8 cellular contexts compared by ENCODE assay signal in genomic region chr9:4661165-4662095, GRCh38. TPM values are rescaled to one million over a fixed set of nuclear protein-coding genes. Genes with fewer than 3 reads are reported as not detected.
A peak's percentile ranks its signal among the peaks of the same experiment; 100 is the strongest.
DNase-seq lines count a peak whose midpoint lies in the region; ATAC-seq, FAIRE-seq and TF ChIP-seq lines count a peak whose summit lies in the region.

No MANE protein-coding gene starts in this region.

- TF ChIP-seq CTCF in RWPE2 (IDR thresholded peaks at IDR 0.05; ENCODE audit: poor library complexity, severe bottlenecking) (no peak), endothelial cell of umbilical vein (IDR thresholded peaks at IDR 0.05; ENCODE audit: extremely low read depth in 1 of 2, insufficient read depth in 1 of 2, low read depth in 1 of 2, low read length in 2 of 2) (no peak), pancreas (IDR thresholded peaks at IDR 0.05) (no peak)

- H3K27ac ChIP-seq in RWPE2 (ENCODE audit: poor library complexity, severe bottlenecking), result peak overlapping the region; percentile 19
- peak overlapping the region; percentile 10 for H3K27ac ChIP-seq in endothelial cell of umbilical vein (ENCODE audit: insufficient read depth, low read depth, low read length)
- H3K27ac ChIP-seq in pancreas, result peak overlapping the region; percentile 94 to 97 (median 96)

- H3K4me2 ChIP-seq in endothelial cell of umbilical vein (ENCODE audit: insufficient read depth, low read length), result peak overlapping the region; percentile 82

- no peak for DNase-seq in activated T-cell treated with anti-CD3 and anti-CD28 coated beads, Interleukin-2, amount 50 U/mL, for 72 hours
- no peak for DNase-seq in activated T-cell treated with anti-CD3 and anti-CD28 coated beads, Interleukin-2, amount 50 U/mL, for 48 hours
- DNase-seq in RWPE2 (ENCODE audit: low spot score) (no peak), endothelial cell of umbilical vein (ENCODE audit: low read depth, low spot score) (peak; percentile 2), pancreas (no peak), NCI-H187 treated with DMSO at 0.1 percent for 48 hours (lab: John Stamatoyannopoulos, UW) (no peak), NCI-H2196 treated with DMSO at 0.1 percent for 48 hours (lab: John Stamatoyannopoulos, UW; ENCODE audit: unreplicated experiment) (no peak)

- H3K9ac ChIP-seq in endothelial cell of umbilical vein (replicated peaks; ENCODE audit: extremely low read depth, insufficient read depth, low read length), result peak overlapping the region; percentile 64

- CTCF ChIA-PET in endothelial cell of umbilical vein (lab: Charles Lee), result no interaction called here

- peak overlapping the region; percentile 87 to 90 for H3K4me3 Mint-ChIP-seq in activated T-cell treated with anti-CD3 and anti-CD28 coated beads, Interleukin-2, amount 50 U/mL, for 72 hours

- TF ChIP-seq POLR2A in endothelial cell of umbilical vein (IDR thresholded peaks at IDR 0.05; ENCODE audit: low read depth, low read length), result no peak

- dilution Hi-C loops in endothelial cell of umbilical vein (cut with MboI; ENCODE audit: extremely low pct_ligation_motif_present, low sequenced_read_pairs), result no loop called here

- no peaks in the 10 kb centered on the region for H4K20me1 ChIP-seq in endothelial cell of umbilical vein (replicated peaks; ENCODE audit: control insufficient read depth, extremely low read depth, insufficient read depth, low read length)

- no peaks in the 10 kb centered on the region for H3K79me2 ChIP-seq in endothelial cell of umbilical vein (ENCODE audit: control insufficient read depth, insufficient read depth, low read length)

- peaks cover 38% of the 10 kb centered on the region for H3K4me1 ChIP-seq in RWPE2 (ENCODE audit: insufficient read depth, poor library complexity, severe bottlenecking)
- peaks cover 31% of the 10 kb centered on the region for H3K4me1 ChIP-seq in endothelial cell of umbilical vein (ENCODE audit: control insufficient read depth, extremely low read depth, insufficient read depth, low read length)
- H3K4me1 ChIP-seq in pancreas, result peaks cover 7 to 43% (median 21%) of the 10 kb centered on the region in 3 donors

- intact Hi-C loops in endothelial cell of umbilical vein (cut with micrococcal nuclease) (loop anchor here (1.0 to 2.0 kb wide), 5 partner anchors 18 to 327 kb away; partner anchors contain the start of gene CDC37L1), pancreas (cut with DNase I) (no loop called here)

- no peak for FAIRE-seq in endothelial cell of umbilical vein (lab: Jason Lieb, UNC)
- FAIRE-seq in pancreas (lab: Jason Lieb, UNC), result no peak

- no peaks in the 10 kb centered on the region for H3K9me3 Mint-ChIP-seq in activated T-cell treated with anti-CD3 and anti-CD28 coated beads, Interleukin-2, amount 50 U/mL, for 72 hours

- H3K27me3 ChIP-seq in RWPE2 (ENCODE audit: insufficient read depth, poor library complexity, severe bottlenecking) (no peaks in the 10 kb centered on the region), endothelial cell of umbilical vein (ENCODE audit: control insufficient read depth in 2 of 2, insufficient read depth in 2 of 2, low read length in 2 of 2) (no peaks in the 10 kb centered on the region), pancreas (no peaks in the 10 kb centered on the region)

- ATAC-seq in activated T-cell treated with anti-CD3 and anti-CD28 coated beads, Interleukin-2, amount 50 U/mL, for 72 hours (replicated peaks in 1 of 2), result no peak
- no peak; the same call in 2 of the 3 replicates for ATAC-seq in RWPE2 (ENCODE audit: low read depth)
- no peak for ATAC-seq in pancreas
- no peak for ATAC-seq in GM19035 (IDR thresholded peaks at IDR 0.05; ENCODE audit: unreplicated experiment)

- peak overlapping the region; percentile 21 for H3K27ac Mint-ChIP-seq in activated T-cell treated with anti-CD3 and anti-CD28 coated beads, Interleukin-2, amount 50 U/mL, for 72 hours

- POLR2A ChIA-PET in endothelial cell of umbilical vein (lab: Charles Lee), result no interaction called here

- H3K4me3 ChIP-seq in RWPE2 (ENCODE audit: severe bottlenecking) (peak overlapping the region; percentile 73), endothelial cell of umbilical vein (replicated peaks in 1 of 3; ENCODE audit: insufficient read depth in 1 of 3, low read depth in 1 of 3, low read length in 3 of 3) (peak overlapping the region; percentile 57 to 81 (median 71)), pancreas (peak overlapping the region; percentile 86 to 95 (median 88))

- H3K27me3 Mint-ChIP-seq in activated T-cell treated with anti-CD3 and anti-CD28 coated beads, Interleukin-2, amount 50 U/mL, for 72 hours (ENCODE audit: low read depth), result no peaks in the 10 kb centered on the region

- no TSS peak for BruUV-seq in endothelial cell of umbilical vein (replicated peaks; lab: Mats Ljungman, UMichigan)

- peaks cover 0 to 2% of the 10 kb centered on the region in 2 donors for H3K36me3 Mint-ChIP-seq in activated T-cell treated with anti-CD3 and anti-CD28 coated beads, Interleukin-2, amount 50 U/mL, for 72 hours (ENCODE audit: insufficient read depth in 2 of 2)

- H3K9me3 ChIP-seq in RWPE2 (ENCODE audit: severe bottlenecking) (no peaks in the 10 kb centered on the region), endothelial cell of umbilical vein (replicated peaks; ENCODE audit: control insufficient read depth, insufficient read depth, low read length) (no peaks in the 10 kb centered on the region), pancreas (no peaks in the 10 kb centered on the region)

- H3K36me3 ChIP-seq in RWPE2 (ENCODE audit: low read depth), result no peaks in the 10 kb centered on the region
- no peaks in the 10 kb centered on the region for H3K36me3 ChIP-seq in endothelial cell of umbilical vein (ENCODE audit: control insufficient read depth in 2 of 2, extremely low read depth in 1 of 2, insufficient read depth in 2 of 2, low read length in 2 of 2)
- no peaks in the 10 kb centered on the region for H3K36me3 ChIP-seq in pancreas

- no peaks in the 10 kb centered on the region for H3K9me1 ChIP-seq in endothelial cell of umbilical vein (replicated peaks; ENCODE audit: control insufficient read depth, extremely low read depth, insufficient read depth, low read length)

- peaks cover 54% of the 10 kb centered on the region for H3K4me1 Mint-ChIP-seq in activated T-cell treated with anti-CD3 and anti-CD28 coated beads, Interleukin-2, amount 50 U/mL, for 72 hours (ENCODE audit: low read depth)

- WGBS in pancreas, 2 donors, result 26% methylated on average over 7 of the region's 7 CpGs

- peak overlapping the region; percentile 79 for H2AFZ ChIP-seq in endothelial cell of umbilical vein (ENCODE audit: low read depth, low read length)

TF ChIP-seq in endothelial cell of umbilical vein, 7 proteins besides CTCF, POLR2A, EP300 and RAD21 (continues in another document):
- TF ChIP-seq FOS (IDR thresholded peaks at IDR 0.05; ENCODE audit: borderline replicate concordance, insufficient read depth, low read length) (no peak), JUN (IDR thresholded peaks at IDR 0.05; ENCODE audit: borderline replicate concordance, insufficient read depth, insufficient read length, low read depth) (no peak), GATA2 (IDR thresholded peaks at IDR 0.05; ENCODE audit: insufficient read depth, insufficient read length, low read depth, low read length) (no peak), EZH2 (IDR thresholded peaks at IDR 0.05; ENCODE audit: borderline replicate concordance, low read depth, low read length, severe bottlenecking) (no peak), POLR2AphosphoS5 (IDR thresholded peaks at IDR 0.05; ENCODE audit: insufficient read depth, low read depth, low read length) (no peak), MYC (IDR thresholded peaks at IDR 0.05; ENCODE audit: low read depth, low read length) (no peak)

RNA-seq across cellular contexts. Expression of gene PLPP6, which starts 0.7 kb away (rescaled TPM):
- total RNA-seq in activated T-cell treated with anti-CD3 and anti-CD28 coated beads, Interleukin-2, amount 50 U/mL, for 72 hours, result 1 to 10 TPM; 4.3 to 4.8 TPM
- total RNA-seq in endothelial cell of umbilical vein, result 5.4 and 6.4 TPM in 2 replicates
- 6.3 and 7.0 TPM in 2 replicates for polyA plus RNA-seq in endothelial cell of umbilical vein
- 4.3 and 4.8 TPM in 2 replicates for polyA plus RNA-seq in endothelial cell of umbilical vein (2011; cell fraction: cytosol; rRNA removed)
- polyA plus RNA-seq in endothelial cell of umbilical vein (2011; cell fraction: nucleus; rRNA removed), result 3.3 and 3.8 TPM in 2 replicates
- polyA plus RNA-seq in endothelial cell of umbilical vein (2012), result 4.7 and 7.5 TPM in 2 replicates
- polyA minus RNA-seq in endothelial cell of umbilical vein, result 11.6 and 14.5 TPM in 2 replicates
- 4.6 TPM for polyA minus RNA-seq in endothelial cell of umbilical vein (2011; cell fraction: cytosol; rRNA and poly(A)+ RNA removed)
- 6.1 and 7.4 TPM in 2 replicates for polyA minus RNA-seq in endothelial cell of umbilical vein (2011; cell fraction: nucleus; rRNA and poly(A)+ RNA removed)
- total RNA-seq in pancreas, result 10 to 100 TPM in 1 of 6 donors, 1 to 10 TPM in 5; 6.5 to 11.5 (median 7.4) TPM
- polyA plus RNA-seq in pancreas, result 1 to 10 TPM; 4.8 to 6.9 TPM

RNA-seq across cellular contexts. Expression of gene SPATA6L, which starts 4.8 kb away (rescaled TPM):
- total RNA-seq in activated T-cell treated with anti-CD3 and anti-CD28 coated beads, Interleukin-2, amount 50 U/mL, for 72 hours, result under 1 TPM; 0.60 to 0.90 TPM
- 1.5 and 1.6 TPM in 2 replicates for total RNA-seq in endothelial cell of umbilical vein
- polyA plus RNA-seq in endothelial cell of umbilical vein, result 0.40 and 0.46 TPM in 2 replicates
- 0.57 and 0.63 TPM in 2 replicates for polyA plus RNA-seq in endothelial cell of umbilical vein (2011; cell fraction: cytosol; rRNA removed)
- polyA plus RNA-seq in endothelial cell of umbilical vein (2011; cell fraction: nucleus; rRNA removed), result 2.6 and 2.8 TPM in 2 replicates
- 1.3 and 1.4 TPM in 2 replicates for polyA plus RNA-seq in endothelial cell of umbilical vein (2012)
- 1.4 and 3.7 TPM in 2 replicates for polyA minus RNA-seq in endothelial cell of umbilical vein
- polyA minus RNA-seq in endothelial cell of umbilical vein (2011; cell fraction: cytosol; rRNA and poly(A)+ RNA removed), result not detected
- polyA minus RNA-seq in endothelial cell of umbilical vein (2011; cell fraction: nucleus; rRNA and poly(A)+ RNA removed), result 3.1 and 4.2 TPM in 2 replicates
- 10 to 100 TPM in 2 of 6 donors, 1 to 10 TPM in 4; 4.2 to 12.5 (median 8.3) TPM for total RNA-seq in pancreas
- polyA plus RNA-seq in pancreas, result 1 to 10 TPM; 7.3 to 7.4 TPM

RNA-seq across cellular contexts. Expression of gene CDC37L1, which starts 17.9 kb away (rescaled TPM):
- 10 to 100 TPM in 1 of 2 donors, 1 to 10 TPM in 1; 9.3 to 11.0 TPM for total RNA-seq in activated T-cell treated with anti-CD3 and anti-CD28 coated beads, Interleukin-2, amount 50 U/mL, for 72 hours
- total RNA-seq in endothelial cell of umbilical vein, result 6.8 and 8.9 TPM in 2 replicates
- 1.8 and 2.6 TPM in 2 replicates for polyA plus RNA-seq in endothelial cell of umbilical vein
- 3.2 and 3.7 TPM in 2 replicates for polyA plus RNA-seq in endothelial cell of umbilical vein (2011; cell fraction: cytosol; rRNA removed)
- 3.7 and 4.4 TPM in 2 replicates for polyA plus RNA-seq in endothelial cell of umbilical vein (2011; cell fraction: nucleus; rRNA removed)
- polyA plus RNA-seq in endothelial cell of umbilical vein (2012), result 7.4 and 7.8 TPM in 2 replicates
- 4.3 and 4.6 TPM in 2 replicates for polyA minus RNA-seq in endothelial cell of umbilical vein
- polyA minus RNA-seq in endothelial cell of umbilical vein (2011; cell fraction: cytosol; rRNA and poly(A)+ RNA removed), result 3.7 TPM
- polyA minus RNA-seq in endothelial cell of umbilical vein (2011; cell fraction: nucleus; rRNA and poly(A)+ RNA removed), result 5.9 and 6.1 TPM in 2 replicates
- 10 to 100 TPM in 5 of 6 donors, 1 to 10 TPM in 1; 8.3 to 13.4 (median 11.9) TPM for total RNA-seq in pancreas
- 1 to 10 TPM; 5.4 to 8.5 TPM for polyA plus RNA-seq in pancreas

Comparison
In these comparisons a context has a peak if more than half of its experiments do, and no peak if none do; other contexts are left out.
1. H3K27ac ChIP-seq: peak in every context shown above with its lines; median percentile 96 in pancreas; 19 in RWPE2; 10 in endothelial cell of umbilical vein.